1 cellular context compared by ENCODE assay signal in genomic region chr22:50044485-50045143, GRCh38.
TF ChIP-seq lines count a peak whose summit lies in the region.

No MANE protein-coding gene starts in this region.

TF ChIP-seq in HepG2, 621 proteins besides CTCF, POLR2A, EP300 and RAD21:
- TF ChIP-seq ZBTB33 (CRISPR knock-in tag; IDR thresholded peaks at IDR 0.05) (peak; percentile 47; the same call in 1 of the 2 replicates), ZNF296 (CRISPR knock-in tag; conservative IDR thresholded peaks at IDR 0.05) (no peak)
